In genomic region chr9:99762470-99762869, GRCh38 we compare ENCODE assay signal across 10 cellular contexts. TPM values are rescaled to one million over a fixed set of nuclear protein-coding genes. Genes with fewer than 3 reads are reported as not detected.
DNase-seq lines count a peak whose midpoint lies in the region; ATAC-seq and TF ChIP-seq lines count a peak whose summit lies in the region.
"Had no signal": no experiment of that assay in that cellular context is flagged by ENCODE, and none has a peak within 500 bp of the region (broad histone marks: within the 10 kb centered on the region; RNA-seq: fewer than 3 reads in every experiment).

No MANE protein-coding gene starts in this region.

- H3K36me3 Mint-ChIP-seq in naive thymus-derived CD4-positive, alpha-beta T cell = no peaks in the 10 kb centered on the region
- H3K36me3 Mint-ChIP-seq: activated naive CD8-positive, alpha-beta T cell had no signal

- intact Hi-C loops in naive thymus-derived CD4-positive, alpha-beta T cell (cut with micrococcal nuclease) = loop anchor here in 1 of 2 donors (1.0 to 10.0 kb wide), 2 partner anchors 42 to 58 kb away; no protein-coding TSS in a partner anchor

- H3K4me1 ChIP-seq in naive thymus-derived CD4-positive, alpha-beta T cell (ENCODE audit: control insufficient read depth in 2 of 2, insufficient read depth in 2 of 2, low read length in 2 of 2) = no peaks in the 10 kb centered on the region
- H3K4me1 ChIP-seq in foreskin keratinocyte = no peaks in the 10 kb centered on the region
- H3K4me1 ChIP-seq: tibial nerve had no signal

- peaks cover 0 to 3% (median 0%) of the 10 kb centered on the region in 11 donors for H3K9me3 Mint-ChIP-seq in naive thymus-derived CD4-positive, alpha-beta T cell

- no peaks in the 10 kb centered on the region for H3K4me1 Mint-ChIP-seq in naive thymus-derived CD4-positive, alpha-beta T cell

- H3K4me3 ChIP-seq in naive thymus-derived CD4-positive, alpha-beta T cell (ENCODE audit: low read length) = no peak overlapping the region
- H3K4me3 ChIP-seq: tibial nerve had no signal

- H3K4me3 Mint-ChIP-seq in naive thymus-derived CD4-positive, alpha-beta T cell = no peak overlapping the region
- H3K4me3 Mint-ChIP-seq: activated naive CD8-positive, alpha-beta T cell had no signal

- no peak overlapping the region for H3K27ac ChIP-seq in naive thymus-derived CD4-positive, alpha-beta T cell (ENCODE audit: low read depth, low read length)
- H3K27ac ChIP-seq in foreskin keratinocyte = no peak overlapping the region
- H3K27ac ChIP-seq: tibial nerve had no signal

- no peak overlapping the region for H3K27ac Mint-ChIP-seq in naive thymus-derived CD4-positive, alpha-beta T cell
- H3K27ac Mint-ChIP-seq: activated naive CD8-positive, alpha-beta T cell had no signal

- no peaks in the 10 kb centered on the region for H3K9me3 ChIP-seq in naive thymus-derived CD4-positive, alpha-beta T cell (ENCODE audit: control insufficient read depth in 2 of 3, low read length in 3 of 3)
- H3K9me3 ChIP-seq: tibial nerve had no signal

- no peaks in the 10 kb centered on the region for H3K36me3 ChIP-seq in naive thymus-derived CD4-positive, alpha-beta T cell (ENCODE audit: control insufficient read depth in 2 of 3, insufficient read depth in 3 of 3, low read length in 3 of 3)
- H3K36me3 ChIP-seq: tibial nerve had no signal

- TF ChIP-seq CTCF in foreskin keratinocyte (conservative IDR thresholded peaks at IDR 0.05) = no peak

- H3K27me3 ChIP-seq in naive thymus-derived CD4-positive, alpha-beta T cell (ENCODE audit: control insufficient read depth in 2 of 2, insufficient read depth in 2 of 2, low read length in 2 of 2) = no peaks in the 10 kb centered on the region
- H3K27me3 ChIP-seq in foreskin keratinocyte = no peaks in the 10 kb centered on the region
- H3K27me3 ChIP-seq: tibial nerve had no signal

- ATAC-seq in GM18909 (IDR thresholded peaks at IDR 0.05; ENCODE audit: poor library complexity, unreplicated experiment) (peak; percentile 99), GM21619 (IDR thresholded peaks at IDR 0.05; ENCODE audit: unreplicated experiment) (peak; percentile 100), HG03439 (IDR thresholded peaks at IDR 0.05; ENCODE audit: unreplicated experiment) (peak; percentile 97), foreskin keratinocyte (no peak)
- peak; percentile 57 for ATAC-seq in naive thymus-derived CD4-positive, alpha-beta T cell

- POLR2A ChIA-PET in naive thymus-derived CD4-positive, alpha-beta T cell (lab: Charles Lee) = no interaction called here

- CTCF ChIA-PET in naive thymus-derived CD4-positive, alpha-beta T cell (lab: Charles Lee) = no interaction called here

- H3K27me3 Mint-ChIP-seq in naive thymus-derived CD4-positive, alpha-beta T cell = peaks cover 0 to 10% (median 8%) of the 10 kb centered on the region in 5 donors

- no peak for DNase-seq in naive thymus-derived CD4-positive, alpha-beta T cell
- no peak for DNase-seq in foreskin keratinocyte
- no peak for DNase-seq in effector CD8-positive, alpha-beta T cell (lab: John Stamatoyannopoulos, UW)
- DNase-seq in amygdala (lab: John Stamatoyannopoulos, UW) = no peak
- DNase-seq: NCI-H1436 had no signal

RNA-seq across cellular contexts. Expression of gene NR4A3, which starts 59.2 kb away (rescaled TPM):
- total RNA-seq in naive thymus-derived CD4-positive, alpha-beta T cell = 10 to 100 TPM in 2 of 5 experiments, 1 to 10 TPM in 1, under 1 TPM in 2; 0.08 to 20.2 (median 5.6) TPM
- polyA plus RNA-seq in naive thymus-derived CD4-positive, alpha-beta T cell = not detected
- total RNA-seq in foreskin keratinocyte = 0.04 and 0.07 TPM in 2 replicates
- 0.01 TPM in 1 of 2 replicates, not detected in the other for polyA plus RNA-seq in foreskin keratinocyte
